19 cellular contexts compared by ENCODE assay signal in the genomic region with DNA sequence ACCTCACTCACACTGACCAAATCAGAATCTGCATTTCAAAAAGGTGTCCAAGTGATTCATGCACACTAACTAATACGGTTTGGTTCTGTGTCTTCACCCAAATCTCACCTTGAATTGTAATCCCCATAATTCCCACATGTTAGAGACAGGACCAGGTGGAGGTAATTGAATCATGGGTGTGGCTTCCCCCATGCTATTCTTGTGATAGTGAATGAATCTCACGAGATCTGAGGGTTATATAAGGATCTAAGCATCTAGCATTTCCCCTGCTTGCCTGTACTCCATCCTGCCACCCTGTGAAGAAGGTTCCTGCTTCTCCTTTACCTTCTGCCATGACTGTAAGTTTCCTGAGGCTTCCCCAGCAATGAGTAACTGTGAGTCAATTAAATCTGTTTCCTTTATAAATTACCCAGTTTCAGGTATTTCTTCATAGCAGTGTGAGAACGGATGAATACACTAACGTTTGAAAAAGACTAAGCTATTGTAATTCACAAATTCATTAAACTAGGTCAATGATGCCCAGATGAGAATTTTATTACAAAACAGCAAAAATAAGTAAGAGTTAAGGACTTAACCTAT.
"Had no signal": no experiment of that assay in that cellular context is flagged by ENCODE, and none has a peak within 500 bp of the region (broad histone marks: within the 10 kb centered on the region; RNA-seq: fewer than 3 reads in every experiment).

No MANE protein-coding gene starts in this region.

- H3K4me1 ChIP-seq: esophagus squamous epithelium, pancreas, right lobe of liver, upper lobe of left lung had no signal

- H3K27ac ChIP-seq: esophagus squamous epithelium, neutrophil, pancreas, right lobe of liver, thoracic aorta, upper lobe of left lung had no signal

- H3K4me3 Mint-ChIP-seq: activated CD4-positive, alpha-beta memory T cell treated with anti-CD3 and anti-CD28 coated beads, Interleukin-2, amount 10 ng/mL, durations not matched to agents 7 days and 5 days; activated CD4-positive, alpha-beta T cell treated with anti-CD3 and anti-CD28 coated beads for 36 hours; activated CD8-positive, alpha-beta memory T cell treated with anti-CD3 and anti-CD28 coated beads, Interleukin-2, amount 10 ng/mL, durations not matched to agents 7 days and 5 days; activated naive CD8-positive, alpha-beta T cell treated with anti-CD3 and anti-CD28 coated beads for 36 hours; brain; immature natural killer cell; natural killer cell; stimulated activated memory B cell treated with anti-CD40 and anti-IgM and Interleukin-4, amounts not matched to agents 10 μg/mL and 1 μg/mL and 100 μg/mL, for 72 hours; T-helper 17 cell had no signal

- H3K27me3 ChIP-seq: esophagus squamous epithelium, neutrophil, pancreas, right lobe of liver, upper lobe of left lung had no signal

- H3K27me3 Mint-ChIP-seq: activated CD4-positive, alpha-beta memory T cell treated with anti-CD3 and anti-CD28 coated beads, Interleukin-2, amount 10 ng/mL, durations not matched to agents 7 days and 5 days; activated CD4-positive, alpha-beta T cell treated with anti-CD3 and anti-CD28 coated beads for 36 hours; activated CD8-positive, alpha-beta memory T cell treated with anti-CD3 and anti-CD28 coated beads, Interleukin-2, amount 10 ng/mL, durations not matched to agents 7 days and 5 days; activated naive CD8-positive, alpha-beta T cell treated with anti-CD3 and anti-CD28 coated beads for 36 hours; stimulated activated memory B cell treated with anti-CD40 and anti-IgM and Interleukin-4, amounts not matched to agents 10 μg/mL and 1 μg/mL and 100 μg/mL, for 72 hours; T-helper 17 cell had no signal

- H3K36me3 Mint-ChIP-seq: activated CD8-positive, alpha-beta memory T cell treated with anti-CD3 and anti-CD28 coated beads, Interleukin-2, amount 10 ng/mL, durations not matched to agents 7 days and 5 days; activated naive CD8-positive, alpha-beta T cell treated with anti-CD3 and anti-CD28 coated beads for 36 hours; brain; immature natural killer cell; stimulated activated memory B cell treated with anti-CD40 and anti-IgM and Interleukin-4, amounts not matched to agents 10 μg/mL and 1 μg/mL and 100 μg/mL, for 72 hours had no signal

- H3K36me3 ChIP-seq: esophagus squamous epithelium, neutrophil, pancreas, right lobe of liver, thoracic aorta, upper lobe of left lung had no signal

- ATAC-seq: activated CD4-positive, alpha-beta T cell treated with anti-CD3 and anti-CD28 coated beads for 36 hours; activated CD8-positive, alpha-beta memory T cell treated with anti-CD3 and anti-CD28 coated beads, Interleukin-2, amount 10 ng/mL, durations not matched to agents 7 days and 5 days; natural killer cell; right lobe of liver; stimulated activated memory B cell treated with anti-CD40 and anti-IgM and Interleukin-4, amounts not matched to agents 10 μg/mL and 1 μg/mL and 100 μg/mL, for 72 hours; T-helper 17 cell had no signal

- H3K9me3 ChIP-seq: neutrophil, pancreas, right lobe of liver, thoracic aorta, upper lobe of left lung had no signal

- H3K27ac Mint-ChIP-seq: activated CD4-positive, alpha-beta memory T cell treated with anti-CD3 and anti-CD28 coated beads, Interleukin-2, amount 10 ng/mL, durations not matched to agents 7 days and 5 days; activated CD4-positive, alpha-beta T cell treated with anti-CD3 and anti-CD28 coated beads for 36 hours; activated CD8-positive, alpha-beta memory T cell treated with anti-CD3 and anti-CD28 coated beads, Interleukin-2, amount 10 ng/mL, durations not matched to agents 7 days and 5 days; activated naive CD8-positive, alpha-beta T cell treated with anti-CD3 and anti-CD28 coated beads for 36 hours; brain; immature natural killer cell; natural killer cell; stimulated activated memory B cell treated with anti-CD40 and anti-IgM and Interleukin-4, amounts not matched to agents 10 μg/mL and 1 μg/mL and 100 μg/mL, for 72 hours; T-helper 17 cell had no signal

- DNase-seq: activated CD4-positive, alpha-beta memory T cell treated with anti-CD3 and anti-CD28 coated beads, Interleukin-2, amount 10 ng/mL, durations not matched to agents 7 days and 5 days; activated CD4-positive, alpha-beta T cell treated with anti-CD3 and anti-CD28 coated beads for 36 hours; activated CD8-positive, alpha-beta memory T cell treated with anti-CD3 and anti-CD28 coated beads, Interleukin-2, amount 10 ng/mL, durations not matched to agents 7 days and 5 days; activated naive CD8-positive, alpha-beta T cell treated with anti-CD3 and anti-CD28 coated beads for 36 hours; amygdala; cerebellar nuclear complex; cortex of kidney; esophagus squamous epithelium; immature natural killer cell; natural killer cell; pancreas; right lobe of liver; stimulated activated CD4-positive, alpha-beta T cell treated with anti-CD3 and anti-CD28 coated beads, Interleukin-4, amount 100 ng/mL, for 4 hours; T-helper 17 cell; upper lobe of left lung had no signal

- H3K4me1 Mint-ChIP-seq: activated CD4-positive, alpha-beta memory T cell treated with anti-CD3 and anti-CD28 coated beads, Interleukin-2, amount 10 ng/mL, durations not matched to agents 7 days and 5 days; activated CD4-positive, alpha-beta T cell treated with anti-CD3 and anti-CD28 coated beads for 36 hours; activated CD8-positive, alpha-beta memory T cell treated with anti-CD3 and anti-CD28 coated beads, Interleukin-2, amount 10 ng/mL, durations not matched to agents 7 days and 5 days; activated naive CD8-positive, alpha-beta T cell treated with anti-CD3 and anti-CD28 coated beads for 36 hours; brain; immature natural killer cell; natural killer cell; stimulated activated memory B cell treated with anti-CD40 and anti-IgM and Interleukin-4, amounts not matched to agents 10 μg/mL and 1 μg/mL and 100 μg/mL, for 72 hours; T-helper 17 cell had no signal

- H3K4me3 ChIP-seq: esophagus squamous epithelium, pancreas, right lobe of liver, thoracic aorta, upper lobe of left lung had no signal
